In the genomic region with DNA sequence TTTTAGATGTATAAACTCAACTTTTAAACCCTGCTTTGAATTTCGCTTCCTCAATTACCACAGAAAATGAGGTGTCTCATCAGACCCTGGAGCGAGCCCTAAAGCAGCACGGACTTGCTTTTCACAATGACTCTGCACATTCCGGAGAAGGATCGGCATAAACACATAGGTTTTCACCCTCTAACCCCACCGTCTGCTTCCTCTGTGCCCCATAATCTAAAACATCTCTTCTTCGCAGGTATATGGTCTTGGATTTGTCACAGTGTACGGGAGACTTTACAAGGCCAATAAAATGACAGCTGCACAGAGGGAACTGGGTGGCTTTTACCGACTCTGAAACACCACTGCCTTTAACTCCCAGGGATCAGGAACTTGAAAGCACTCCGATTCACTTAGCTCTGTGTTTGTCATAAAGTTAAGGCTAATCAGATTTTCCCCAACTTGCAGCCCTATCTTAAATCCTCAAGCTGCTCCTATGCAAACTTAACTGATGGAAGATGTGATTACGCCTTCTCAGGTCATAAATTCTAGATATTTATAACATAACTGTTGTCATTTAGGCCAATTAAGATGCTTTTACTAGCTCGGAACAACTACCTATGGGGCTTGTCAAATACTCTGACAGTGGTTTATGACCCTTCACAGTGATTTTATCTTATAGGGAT, we compare ENCODE assay signal across 11 cellular contexts.
DNase-seq lines count a peak whose midpoint lies in the region; ATAC-seq and TF ChIP-seq lines count a peak whose summit lies in the region.
"Had no signal": no experiment of that assay in that cellular context is flagged by ENCODE, and none has a peak within 500 bp of the region (broad histone marks: within the 10 kb centered on the region; RNA-seq: fewer than 3 reads in every experiment).

No MANE protein-coding gene starts in this region.

- H3K4me3 ChIP-seq in BJ (ENCODE audit: low read depth, low read length) = no peak overlapping the region

- H3K27me3 ChIP-seq in BJ (ENCODE audit: control insufficient read depth, insufficient read depth, low read length) = no peaks in the 10 kb centered on the region

- TF ChIP-seq CTCF in BJ (IDR thresholded peaks at IDR 0.05; ENCODE audit: insufficient read depth, low read depth, low read length) = no peak
- no peak for TF ChIP-seq CTCF in progenitor cell of endocrine pancreas (IDR thresholded peaks at IDR 0.05; ENCODE audit: unreplicated experiment)

- H3K36me3 Mint-ChIP-seq in dendritic cell treated with granulocyte-macrophage colony-stimulating factor and Interleukin-4, amounts not matched to agents 40 ng/mL and 50 ng/mL, for 4 days (ENCODE audit: low read depth) = no peaks in the 10 kb centered on the region
- H3K36me3 Mint-ChIP-seq in progenitor cell of endocrine pancreas (ENCODE audit: insufficient read depth) = no peaks in the 10 kb centered on the region

- H3K27me3 Mint-ChIP-seq in dendritic cell treated with granulocyte-macrophage colony-stimulating factor and Interleukin-4, amounts not matched to agents 40 ng/mL and 50 ng/mL, for 4 days = no peaks in the 10 kb centered on the region
- no peaks in the 10 kb centered on the region for H3K27me3 Mint-ChIP-seq in progenitor cell of endocrine pancreas

- CTCF ChIA-PET in BJ (lab: Yijun Ruan, JAX) = interaction anchor here (0.9 to 1.6 kb wide), 5 partner anchors 9 to 277 kb away, joined by 3 to 5 read pairs (median 4); no protein-coding TSS in a partner anchor

- peak overlapping the region; percentile 88 for H3K27ac Mint-ChIP-seq in dendritic cell treated with granulocyte-macrophage colony-stimulating factor and Interleukin-4, amounts not matched to agents 40 ng/mL and 50 ng/mL, for 4 days
- H3K27ac Mint-ChIP-seq in progenitor cell of endocrine pancreas = no peak overlapping the region
- H3K27ac Mint-ChIP-seq: stimulated activated naive CD8-positive, alpha-beta T cell treated with anti-CD3 and anti-CD28 coated beads, Interleukin-15, amount 100 ng/mL, for 72 hours had no signal

- H3K9me3 Mint-ChIP-seq in dendritic cell treated with granulocyte-macrophage colony-stimulating factor and Interleukin-4, amounts not matched to agents 40 ng/mL and 50 ng/mL, for 4 days = no peaks in the 10 kb centered on the region
- H3K9me3 Mint-ChIP-seq in progenitor cell of endocrine pancreas (ENCODE audit: low read depth) = no peaks in the 10 kb centered on the region

- peak overlapping the region; percentile 42 for H3K4me3 Mint-ChIP-seq in dendritic cell treated with granulocyte-macrophage colony-stimulating factor and Interleukin-4, amounts not matched to agents 40 ng/mL and 50 ng/mL, for 4 days
- H3K4me3 Mint-ChIP-seq in progenitor cell of endocrine pancreas (ENCODE audit: low read depth) = no peak overlapping the region
- H3K4me3 Mint-ChIP-seq: stimulated activated naive CD8-positive, alpha-beta T cell treated with anti-CD3 and anti-CD28 coated beads, Interleukin-15, amount 100 ng/mL, for 72 hours had no signal

- peaks cover 79% of the 10 kb centered on the region for H3K4me1 Mint-ChIP-seq in dendritic cell treated with granulocyte-macrophage colony-stimulating factor and Interleukin-4, amounts not matched to agents 40 ng/mL and 50 ng/mL, for 4 days (ENCODE audit: low read depth)
- H3K4me1 Mint-ChIP-seq in progenitor cell of endocrine pancreas (ENCODE audit: low read depth) = peaks cover 3% of the 10 kb centered on the region
- H3K4me1 Mint-ChIP-seq: stimulated activated naive CD8-positive, alpha-beta T cell treated with anti-CD3 and anti-CD28 coated beads, Interleukin-15, amount 100 ng/mL, for 72 hours had no signal

- H3K36me3 ChIP-seq in BJ (ENCODE audit: control insufficient read depth, insufficient read depth, low read length) = no peaks in the 10 kb centered on the region

- ATAC-seq in GM21723 (IDR thresholded peaks at IDR 0.05; ENCODE audit: unreplicated experiment) = peak; percentile 63
- ATAC-seq: stimulated activated naive CD8-positive, alpha-beta T cell treated with anti-CD3 and anti-CD28 coated beads, Interleukin-15, amount 100 ng/mL, for 72 hours had no signal

- POLR2A ChIA-PET in BJ (lab: Charles Lee) = no interaction called here

- DNase-seq in BJ (ENCODE audit: low read depth) (peak; percentile 60), M059J (ENCODE audit: low read depth) (peak; percentile 90), putamen (ENCODE audit: low spot score) (no peak), dermis blood vessel endothelial cell (no peak), progenitor cell of endocrine pancreas (ENCODE audit: low spot score, unreplicated experiment) (no peak)
- no peak for DNase-seq in activated CD4-positive, alpha-beta T cell treated with anti-CD3 and anti-CD28 coated beads for 4 hours
- DNase-seq: Kasumi-1; stimulated activated naive CD8-positive, alpha-beta T cell treated with anti-CD3 and anti-CD28 coated beads, Interleukin-15, amount 100 ng/mL, for 72 hours; T-helper 9 cell had no signal

- intact Hi-C loops in dendritic cell treated with granulocyte-macrophage colony-stimulating factor and Interleukin-4, amounts not matched to agents 40 ng/mL and 50 ng/mL, for 4 days (cut with micrococcal nuclease) = loop anchor here (10.0 kb wide), 1 partner anchor 656 kb away; no protein-coding TSS in a partner anchor

Comparison
In these comparisons a context has a peak if more than half of its experiments do, and no peak if none do; other contexts are left out.
1. DNase-seq: peak in BJ (single experiment) and M059J (single experiment); none in activated CD4-positive, alpha-beta T cell treated with anti-CD3 and anti-CD28 coated beads for 4 hours (0 of 2), putamen (single experiment), dermis blood vessel endothelial cell (single experiment) and progenitor cell of endocrine pancreas (single experiment).